In the genomic region with DNA sequence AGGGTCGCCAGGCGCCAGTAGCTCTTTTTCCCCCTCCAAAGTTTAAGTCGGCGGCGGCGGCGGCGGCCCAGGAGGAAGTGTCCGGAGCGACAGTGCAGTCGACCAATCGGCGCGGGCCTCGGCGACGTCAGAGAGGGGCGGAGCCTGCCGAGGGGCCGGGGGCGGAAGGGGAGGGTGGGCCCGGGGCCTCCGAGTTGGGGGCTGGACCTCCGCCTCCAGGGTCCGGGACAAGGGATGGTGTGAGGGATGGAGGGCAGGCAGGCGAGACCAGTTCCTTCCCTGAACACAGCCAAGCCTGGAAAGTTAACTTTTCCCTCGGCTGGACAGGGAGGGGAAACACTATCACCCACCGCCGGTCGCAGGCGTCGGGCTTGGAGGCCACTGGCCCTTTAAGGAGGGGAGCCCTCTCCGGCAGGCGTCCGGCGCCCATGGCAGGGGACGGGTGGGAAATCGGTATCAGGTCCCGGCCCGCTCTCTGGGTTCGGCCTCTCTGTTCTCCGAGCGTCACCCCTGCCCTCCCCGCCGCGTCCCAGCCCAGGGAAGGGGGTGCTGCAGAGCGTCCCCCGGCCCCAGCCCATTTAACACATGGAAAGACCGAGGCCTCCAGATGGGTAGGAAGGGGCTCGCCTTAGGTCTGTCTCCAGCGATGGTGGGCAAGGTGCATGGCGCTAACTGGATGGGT, we compare ENCODE assay signal across 8 cellular contexts. TPM values are rescaled to one million over a fixed set of nuclear protein-coding genes. Genes with fewer than 3 reads are reported as not detected.
DNase-seq lines count a peak whose midpoint lies in the region; ATAC-seq and TF ChIP-seq lines count a peak whose summit lies in the region.

A gene (minus strand): TSS at position 81 of the 682 bp plus-strand sequence. CDS start 744 bp downstream, outside the sequence.

- POLR2A ChIA-PET in HEK293 (lab: Yijun Ruan, JAX) = interaction anchor here (0.6 to 0.8 kb wide), 3 partner anchors 51 to 515 kb away, joined by 3 to 4 read pairs (median 3); no protein-coding TSS in a partner anchor

- H3K27ac ChIP-seq in HEK293 (ENCODE audit: extremely low read depth, low read depth, low read length) (peak within 1 kb of the TSS; percentile 74), spleen (peak within 1 kb of the TSS; percentile 87 to 98 (median 96))

- 0 to 2% (median 1%) methylated on average over 18 to 52 of the region's 52 CpGs for WGBS in spleen, 5 donors

- no peaks in the 10 kb centered on the region for H3K9me3 ChIP-seq in HEK293 (ENCODE audit: control insufficient read depth, insufficient read depth, low read depth, low read length)
- H3K9me3 ChIP-seq in spleen = no peaks in the 10 kb centered on the region

- H3K4me3 ChIP-seq in HEK293 (ENCODE audit: low read depth, low read length) (peak within 1 kb of the TSS; percentile 81), cardiac fibroblast (replicated peaks in 1 of 2; ENCODE audit: low read depth in 2 of 2, low read length in 2 of 2) (peak within 1 kb of the TSS; percentile 73 to 81), spleen (peak within 1 kb of the TSS; percentile 55 to 93 (median 77))

- intact Hi-C loops in spleen (cut with DNase I; ENCODE audit: low total_unique reads) = no loop called here

- TF ChIP-seq CTCF in HEK293 (tag by site-specific recombination; IDR thresholded peaks at IDR 0.05) (no peak), cardiac fibroblast (IDR thresholded peaks at IDR 0.05; ENCODE audit: low read depth, low read length) (no peak), spleen (IDR thresholded peaks at IDR 0.05 in 8 of 11, conservative IDR thresholded peaks at IDR 0.05 in 3 of 11) (peak in 2 of 11 experiments; percentile 7 to 11)

- TF ChIP-seq POLR2A in spleen (IDR thresholded peaks at IDR 0.05) = no peak

- H3K4me1 ChIP-seq in HEK293 (ENCODE audit: control insufficient read depth, insufficient read depth, low read length) (peaks cover 15% of the 10 kb centered on the region), spleen (peaks cover 46 to 93% (median 85%) of the 10 kb centered on the region in 6 donors)

- peak; percentile 92 for DNase-seq in Daoy (ENCODE audit: low read depth)
- DNase-seq in NCI-H2196 (lab: John Stamatoyannopoulos, UW; ENCODE audit: unreplicated experiment) = peak; percentile 71
- peak; percentile 73 for DNase-seq in activated CD4-positive, CD25-positive, alpha-beta regulatory T cell treated with anti-CD3 and anti-CD28 coated beads, Interleukin-2, amount 50 U/mL, for 16 hours (ENCODE audit: low read depth, low spot score)
- peak; percentile 82 to 87 for DNase-seq in cardiac fibroblast (ENCODE audit: low read depth in 2 of 2)
- DNase-seq in inferior parietal cortex (ENCODE audit: extremely low spot score) = peak; percentile 72
- DNase-seq in spleen = peak; percentile 97

- ATAC-seq in GM21360 (IDR thresholded peaks at IDR 0.05; ENCODE audit: unreplicated experiment) = no peak

- H3K36me3 ChIP-seq in HEK293 (ENCODE audit: control insufficient read depth in 2 of 2, insufficient read depth in 1 of 2, low read length in 2 of 2) (peaks cover 14 to 32% of the 10 kb centered on the region in 2 experiments; a peak in 2 of 3 replicates), spleen (peaks cover 0 to 46% (median 31%) of the 10 kb centered on the region in 6 donors)

- CTCF ChIA-PET in HEK293 (lab: Yijun Ruan, JAX) = no interaction called here

- H3K27me3 ChIP-seq in spleen (replicated peaks in 1 of 7) = no peaks in the 10 kb centered on the region

TF ChIP-seq in HEK293, 187 proteins besides CTCF, POLR2A, EP300 and RAD21 (continues in another document):
- TF ChIP-seq ZNF76 (tag by site-specific recombination; IDR thresholded peaks at IDR 0.05; ENCODE audit: borderline replicate concordance, low read depth) = no peak
- TF ChIP-seq ZNF350 (tag by site-specific recombination; IDR thresholded peaks at IDR 0.05) = no peak
- TF ChIP-seq, protein P1, sequence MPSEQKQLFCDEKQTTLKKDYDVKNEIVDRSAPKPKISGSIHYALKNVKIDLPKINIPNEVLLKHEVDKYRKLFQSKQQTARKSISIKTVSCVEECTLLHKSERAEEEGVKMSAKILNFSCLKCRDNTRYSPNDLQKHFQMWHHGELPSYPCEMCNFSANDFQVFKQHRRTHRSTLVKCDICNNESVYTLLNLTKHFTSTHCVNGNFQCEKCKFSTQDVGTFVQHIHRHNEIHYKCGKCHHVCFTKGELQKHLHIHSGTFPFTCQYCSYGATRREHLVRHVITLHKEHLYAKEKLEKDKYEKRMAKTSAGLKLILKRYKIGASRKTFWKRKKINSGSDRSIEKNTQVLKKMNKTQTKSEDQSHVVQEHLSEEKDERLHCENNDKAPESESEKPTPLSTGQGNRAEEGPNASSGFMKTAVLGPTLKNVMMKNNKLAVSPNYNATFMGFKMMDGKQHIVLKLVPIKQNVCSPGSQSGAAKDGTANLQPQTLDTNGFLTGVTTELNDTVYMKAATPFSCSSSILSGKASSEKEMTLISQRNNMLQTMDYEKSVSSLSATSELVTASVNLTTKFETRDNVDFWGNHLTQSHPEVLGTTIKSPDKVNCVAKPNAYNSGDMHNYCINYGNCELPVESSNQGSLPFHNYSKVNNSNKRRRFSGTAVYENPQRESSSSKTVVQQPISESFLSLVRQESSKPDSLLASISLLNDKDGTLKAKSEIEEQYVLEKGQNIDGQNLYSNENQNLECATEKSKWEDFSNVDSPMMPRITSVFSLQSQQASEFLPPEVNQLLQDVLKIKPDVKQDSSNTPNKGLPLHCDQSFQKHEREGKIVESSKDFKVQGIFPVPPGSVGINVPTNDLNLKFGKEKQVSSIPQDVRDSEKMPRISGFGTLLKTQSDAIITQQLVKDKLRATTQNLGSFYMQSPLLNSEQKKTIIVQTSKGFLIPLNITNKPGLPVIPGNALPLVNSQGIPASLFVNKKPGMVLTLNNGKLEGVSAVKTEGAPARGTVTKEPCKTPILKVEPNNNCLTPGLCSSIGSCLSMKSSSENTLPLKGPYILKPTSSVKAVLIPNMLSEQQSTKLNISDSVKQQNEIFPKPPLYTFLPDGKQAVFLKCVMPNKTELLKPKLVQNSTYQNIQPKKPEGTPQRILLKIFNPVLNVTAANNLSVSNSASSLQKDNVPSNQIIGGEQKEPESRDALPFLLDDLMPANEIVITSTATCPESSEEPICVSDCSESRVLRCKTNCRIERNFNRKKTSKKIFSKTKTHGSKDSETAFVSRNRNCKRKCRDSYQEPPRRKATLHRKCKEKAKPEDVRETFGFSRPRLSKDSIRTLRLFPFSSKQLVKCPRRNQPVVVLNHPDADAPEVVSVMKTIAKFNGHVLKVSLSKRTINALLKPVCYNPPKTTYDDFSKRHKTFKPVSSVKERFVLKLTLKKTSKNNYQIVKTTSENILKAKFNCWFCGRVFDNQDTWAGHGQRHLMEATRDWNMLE (tag by site-specific recombination; conservative IDR thresholded peaks at IDR 0.05; ENCODE audit: low read depth) = no peak
- TF ChIP-seq, protein P2, sequence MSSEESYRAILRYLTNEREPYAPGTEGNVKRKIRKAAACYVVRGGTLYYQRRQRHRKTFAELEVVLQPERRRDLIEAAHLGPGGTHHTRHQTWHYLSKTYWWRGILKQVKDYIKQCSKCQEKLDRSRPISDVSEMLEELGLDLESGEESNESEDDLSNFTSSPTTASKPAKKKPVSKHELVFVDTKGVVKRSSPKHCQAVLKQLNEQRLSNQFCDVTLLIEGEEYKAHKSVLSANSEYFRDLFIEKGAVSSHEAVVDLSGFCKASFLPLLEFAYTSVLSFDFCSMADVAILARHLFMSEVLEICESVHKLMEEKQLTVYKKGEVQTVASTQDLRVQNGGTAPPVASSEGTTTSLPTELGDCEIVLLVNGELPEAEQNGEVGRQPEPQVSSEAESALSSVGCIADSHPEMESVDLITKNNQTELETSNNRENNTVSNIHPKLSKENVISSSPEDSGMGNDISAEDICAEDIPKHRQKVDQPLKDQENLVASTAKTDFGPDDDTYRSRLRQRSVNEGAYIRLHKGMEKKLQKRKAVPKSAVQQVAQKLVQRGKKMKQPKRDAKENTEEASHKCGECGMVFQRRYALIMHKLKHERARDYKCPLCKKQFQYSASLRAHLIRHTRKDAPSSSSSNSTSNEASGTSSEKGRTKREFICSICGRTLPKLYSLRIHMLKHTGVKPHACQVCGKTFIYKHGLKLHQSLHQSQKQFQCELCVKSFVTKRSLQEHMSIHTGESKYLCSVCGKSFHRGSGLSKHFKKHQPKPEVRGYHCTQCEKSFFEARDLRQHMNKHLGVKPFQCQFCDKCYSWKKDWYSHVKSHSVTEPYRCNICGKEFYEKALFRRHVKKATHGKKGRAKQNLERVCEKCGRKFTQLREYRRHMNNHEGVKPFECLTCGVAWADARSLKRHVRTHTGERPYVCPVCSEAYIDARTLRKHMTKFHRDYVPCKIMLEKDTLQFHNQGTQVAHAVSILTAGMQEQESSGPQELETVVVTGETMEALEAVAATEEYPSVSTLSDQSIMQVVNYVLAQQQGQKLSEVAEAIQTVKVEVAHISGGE (tag by site-specific recombination; conservative IDR thresholded peaks at IDR 0.05; ENCODE audit: low read depth) = peak; percentile 55
- 0 out of 2 replicates have a peak, but pooled peaks have one; percentile 12 for TF ChIP-seq ZNF843 (tag by site-specific recombination; IDR thresholded peaks at IDR 0.05)
- peak; percentile 90; the same call in 1 of the 2 replicates for TF ChIP-seq ZNF561 (tag by site-specific recombination; IDR thresholded peaks at IDR 0.05; ENCODE audit: borderline replicate concordance)
- TF ChIP-seq ZNF335 (tag by site-specific recombination; conservative IDR thresholded peaks at IDR 0.05) = peak; percentile 94
- TF ChIP-seq, protein P3, sequence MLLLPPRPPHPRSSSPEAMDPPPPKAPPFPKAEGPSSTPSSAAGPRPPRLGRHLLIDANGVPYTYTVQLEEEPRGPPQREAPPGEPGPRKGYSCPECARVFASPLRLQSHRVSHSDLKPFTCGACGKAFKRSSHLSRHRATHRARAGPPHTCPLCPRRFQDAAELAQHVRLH (tag by site-specific recombination; IDR thresholded peaks at IDR 0.05) = peak; percentile 72
- 0 out of 2 replicates have a peak, but pooled peaks have one; percentile 15 for TF ChIP-seq GLIS1 (tag by site-specific recombination; IDR thresholded peaks at IDR 0.05)
- peak; percentile 81 for TF ChIP-seq SP2 (tag by site-specific recombination; IDR thresholded peaks at IDR 0.05)

RNA-seq across cellular contexts. Expression of the gene that starts here (rescaled TPM):
- 15.3 and 22.9 TPM in 2 replicates for total RNA-seq in Daoy (2014; rRNA removed; shearing (Covaris generic))
- total RNA-seq in spleen = 100 to 1,000 TPM in 4 of 7 donors, 10 to 100 TPM in 3; 76.3 to 127 (median 115) TPM
- 100 to 1,000 TPM in 2 of 3 donors, 10 to 100 TPM in 1; 63.4 to 132 (median 105) TPM for polyA plus RNA-seq in spleen
